ENCODE assay signal across 30 cellular contexts in genomic region chr6:145491126-145491525, GRCh38.
"Had no signal": no experiment of that assay in that cellular context is flagged by ENCODE, and none has a peak within 500 bp of the region (broad histone marks: within the 10 kb centered on the region; RNA-seq: fewer than 3 reads in every experiment).

No MANE protein-coding gene starts in this region.

- DNase-seq: activated CD4-positive, alpha-beta T cell treated with anti-CD3 and anti-CD28 coated beads for 1 hour; activated CD4-positive, alpha-beta T cell treated with anti-CD3 and anti-CD28 coated beads, Interleukin-2, amount 50 U/mL, for 1 hour; activated CD8-positive, alpha-beta T cell treated with anti-CD3 and anti-CD28 coated beads for 36 hours; activated naive CD4-positive, alpha-beta T cell; activated T-cell treated with anti-CD3 and anti-CD28 coated beads, Interleukin-2, amount 50 U/mL, for 4 hours; dermis blood vessel endothelial cell; effector CD4-positive, alpha-beta T cell; esophagus squamous epithelium; foreskin melanocyte; heart right ventricle; left ventricle myocardium superior; midbrain; naive thymus-derived CD4-positive, alpha-beta T cell; occipital lobe; psoas muscle; sigmoid colon; small intestine; stimulated activated CD4-positive, alpha-beta T cell treated with anti-CD3 and anti-CD28 coated beads, Interleukin-4, amount 100 ng/mL, for 24 hours; T-helper 2 cell had no signal

- H3K9me3 Mint-ChIP-seq: central memory CD8-positive, alpha-beta T cell had no signal

- H3K4me1 Mint-ChIP-seq: central memory CD8-positive, alpha-beta T cell; naive thymus-derived CD4-positive, alpha-beta T cell; neural crest cell; stimulated activated effector memory CD8-positive, alpha-beta T cell treated with anti-CD3 and anti-CD28 coated beads, Interleukin-12 subunit alpha, Interleukin-12 subunit beta, amount 100 ng/mL, for 72 hours had no signal

- H3K36me3 ChIP-seq: breast epithelium, esophagus squamous epithelium, heart right ventricle, sigmoid colon, tibial nerve had no signal

- H3K27me3 ChIP-seq: breast epithelium, esophagus squamous epithelium, heart right ventricle, sigmoid colon, tibial nerve had no signal

- H3K9ac ChIP-seq: parathyroid adenoma had no signal

- FAIRE-seq: colon, endometrium, small intestine had no signal

- H3K4me1 ChIP-seq: breast epithelium, esophagus squamous epithelium, heart right ventricle, parathyroid adenoma, psoas muscle, sigmoid colon, tibial nerve had no signal

- H3K4me3 Mint-ChIP-seq: activated CD8-positive, alpha-beta T cell treated with anti-CD3 and anti-CD28 coated beads for 36 hours; activated T-cell treated with anti-CD3 and anti-CD28 coated beads, Interleukin-2, amount 50 U/mL, for 4 hours; central memory CD8-positive, alpha-beta T cell; naive thymus-derived CD4-positive, alpha-beta T cell; neural crest cell; stimulated activated effector memory CD8-positive, alpha-beta T cell treated with anti-CD3 and anti-CD28 coated beads, Interleukin-12 subunit alpha, Interleukin-12 subunit beta, amount 100 ng/mL, for 72 hours had no signal

- H3K27ac ChIP-seq: breast epithelium, epithelial cell of prostate, esophagus squamous epithelium, heart right ventricle, parathyroid adenoma, psoas muscle, sigmoid colon, tibial nerve had no signal

- H3K27me3 Mint-ChIP-seq: activated CD8-positive, alpha-beta T cell treated with anti-CD3 and anti-CD28 coated beads for 36 hours; central memory CD8-positive, alpha-beta T cell had no signal

- H3K9me3 ChIP-seq: breast epithelium, esophagus squamous epithelium, psoas muscle had no signal

- H2AFZ ChIP-seq: parathyroid adenoma had no signal

- H3K36me3 Mint-ChIP-seq: naive thymus-derived CD4-positive, alpha-beta T cell; stimulated activated effector memory CD8-positive, alpha-beta T cell treated with anti-CD3 and anti-CD28 coated beads, Interleukin-12 subunit alpha, Interleukin-12 subunit beta, amount 100 ng/mL, for 72 hours had no signal

- H3K4me3 ChIP-seq: breast epithelium, esophagus squamous epithelium, heart right ventricle, psoas muscle, sigmoid colon, tibial nerve had no signal

- ATAC-seq: activated CD8-positive, alpha-beta T cell treated with anti-CD3 and anti-CD28 coated beads for 36 hours; activated naive CD4-positive, alpha-beta T cell treated with anti-CD3 and anti-CD28 coated beads, Interleukin-2, amount 50 U/mL, for 72 hours; activated T-cell treated with anti-CD3 and anti-CD28 coated beads, Interleukin-2, amount 50 U/mL, for 4 hours; heart right ventricle; left ventricle myocardium superior; naive thymus-derived CD4-positive, alpha-beta T cell; psoas muscle; stimulated activated effector memory CD8-positive, alpha-beta T cell treated with anti-CD3 and anti-CD28 coated beads, Interleukin-12 subunit alpha, Interleukin-12 subunit beta, amount 100 ng/mL, for 72 hours had no signal

- H3K27ac Mint-ChIP-seq: activated CD8-positive, alpha-beta T cell treated with anti-CD3 and anti-CD28 coated beads for 36 hours; activated naive CD4-positive, alpha-beta T cell treated with anti-CD3 and anti-CD28 coated beads, Interleukin-2, amount 50 U/mL, for 72 hours; activated T-helper 2 cell treated with anti-CD3 and anti-CD28 coated beads, Interferon-gamma antibody, Interleukin-2, Interleukin-4, amounts not matched to agents 10 μg/mL and 5 μg/mL and 100 μg/mL, durations not matched to agents 14 hours and 24 hours and 36 hours; naive thymus-derived CD4-positive, alpha-beta T cell; stimulated activated effector memory CD8-positive, alpha-beta T cell treated with anti-CD3 and anti-CD28 coated beads, Interleukin-12 subunit alpha, Interleukin-12 subunit beta, amount 100 ng/mL, for 72 hours had no signal

- H3K79me2 ChIP-seq: parathyroid adenoma had no signal
